Comparison of ENCODE assay signal across 27 cellular contexts in genomic region chrX:44068043-44068442, GRCh38.
"Had no signal": no experiment of that assay in that cellular context is flagged by ENCODE, and none has a peak within 500 bp of the region (broad histone marks: within the 10 kb centered on the region; RNA-seq: fewer than 3 reads in every experiment).

No MANE protein-coding gene starts in this region.

- H3K9me3 ChIP-seq: adrenal gland, SJCRH30, SK-N-SH had no signal

- H3K4me2 ChIP-seq: SK-N-SH had no signal

- DNase-seq: activated CD4-positive, alpha-beta memory T cell treated with anti-CD3 and anti-CD28 coated beads, Interleukin-2, amount 10 ng/mL, durations not matched to agents 7 days and 5 days; activated CD4-positive, alpha-beta T cell treated with anti-CD3 and anti-CD28 coated beads, Interleukin-2, amount 50 U/mL, for 1 hour; activated CD4-positive, CD25-positive, alpha-beta regulatory T cell; activated gamma-delta T cell; activated naive CD4-positive, alpha-beta T cell treated with anti-CD3 and anti-CD28 coated beads, Interleukin-2, amount 50 U/mL, for 16 hours; activated naive CD8-positive, alpha-beta T cell treated with anti-CD3 and anti-CD28 coated beads, Interleukin-2, amount 10 ng/mL, durations not matched to agents 7 days and 5 days; activated T-cell treated with anti-CD3 and anti-CD28 coated beads for 4 hours; activated T-cell treated with anti-CD3 and anti-CD28 coated beads, Interleukin-2, amount 50 U/mL, for 48 hours; adrenal gland; anterior cingulate cortex; cerebellar nuclear complex; Kasumi-1; NCI-H1048; NCI-H146; NCI-H187 treated with DMSO at 0.1 percent for 48 hours; NCI-H2081 treated with DMSO at 0.1 percent for 48 hours; NCI-H2171 treated with DMSO at 0.1 percent for 48 hours; NCI-H226; NCI-H510A; NCI-H526 treated with DMSO at 0.1 percent for 48 hours; NCI-H82; Right ventricle myocardium superior; SJCRH30; SK-N-SH; T-helper 1 cell had no signal

- H3K27ac ChIP-seq: adrenal gland, SJCRH30, VCaP had no signal

- H3K36me3 ChIP-seq: adrenal gland, SJCRH30 had no signal

- H3K9me2 ChIP-seq: SK-N-SH had no signal

- H3K9ac ChIP-seq: SK-N-SH had no signal

- H3K4me3 ChIP-seq: adrenal gland, SJCRH30 had no signal

- H3K4me1 ChIP-seq: adrenal gland, SJCRH30 had no signal

- ATAC-seq: activated T-helper 17 cell treated with anti-CD3 and anti-CD28 coated beads, Interleukin-2, amount 50 U/mL, for 72 hours had no signal

- H3K27me3 ChIP-seq: adrenal gland, SJCRH30 had no signal
